3 cellular contexts compared by ENCODE assay signal in genomic region chr10:111773950-111774349, GRCh38.
"Had no signal": no experiment of that assay in that cellular context is flagged by ENCODE, and none has a peak within 500 bp of the region (broad histone marks: within the 10 kb centered on the region; RNA-seq: fewer than 3 reads in every experiment).

No MANE protein-coding gene starts in this region.

- DNase-seq: GDM1, GF-D8 had no signal

- ATAC-seq: GM12878 had no signal

- H3K4me3 ChIP-seq: GM12878 had no signal
